ENCODE assay signal across 1 cellular context in the genomic region with DNA sequence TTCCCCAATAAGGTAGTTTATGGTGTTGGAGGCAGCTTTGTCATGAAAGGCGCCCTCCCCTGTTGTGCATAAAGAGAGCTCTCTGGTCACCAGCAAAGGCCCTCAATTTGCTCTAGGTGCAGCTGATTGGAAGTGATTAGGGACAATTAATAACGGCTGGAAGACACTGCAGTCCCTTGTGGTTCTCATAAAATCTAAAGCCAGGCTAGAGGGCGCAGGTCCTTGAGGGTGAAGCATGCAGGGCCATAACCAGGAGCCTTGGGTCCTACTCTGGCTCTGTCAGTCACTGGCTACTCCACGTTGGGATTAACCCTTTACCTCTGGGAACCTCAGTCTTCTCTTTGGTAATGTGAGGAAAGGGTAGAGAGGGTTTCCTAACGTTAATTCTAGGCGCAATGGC.
TF ChIP-seq lines count a peak whose summit lies in the region.

No MANE protein-coding gene starts in this region.

TF ChIP-seq in WTC11, 78 proteins besides CTCF, POLR2A, EP300 and RAD21 (continued from another document):
- TF ChIP-seq, protein P1, sequence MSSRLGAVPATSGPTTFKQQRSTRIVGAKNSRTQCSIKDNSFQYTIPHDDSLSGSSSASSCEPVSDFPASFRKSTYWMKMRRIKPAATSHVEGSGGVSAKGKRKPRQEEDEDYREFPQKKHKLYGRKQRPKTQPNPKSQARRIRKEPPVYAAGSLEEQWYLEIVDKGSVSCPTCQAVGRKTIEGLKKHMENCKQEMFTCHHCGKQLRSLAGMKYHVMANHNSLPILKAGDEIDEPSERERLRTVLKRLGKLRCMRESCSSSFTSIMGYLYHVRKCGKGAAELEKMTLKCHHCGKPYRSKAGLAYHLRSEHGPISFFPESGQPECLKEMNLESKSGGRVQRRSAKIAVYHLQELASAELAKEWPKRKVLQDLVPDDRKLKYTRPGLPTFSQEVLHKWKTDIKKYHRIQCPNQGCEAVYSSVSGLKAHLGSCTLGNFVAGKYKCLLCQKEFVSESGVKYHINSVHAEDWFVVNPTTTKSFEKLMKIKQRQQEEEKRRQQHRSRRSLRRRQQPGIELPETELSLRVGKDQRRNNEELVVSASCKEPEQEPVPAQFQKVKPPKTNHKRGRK (CRISPR knock-in tag; IDR thresholded peaks at IDR 0.05; ENCODE audit: borderline replicate concordance): no peak
- TF ChIP-seq, protein P2, sequence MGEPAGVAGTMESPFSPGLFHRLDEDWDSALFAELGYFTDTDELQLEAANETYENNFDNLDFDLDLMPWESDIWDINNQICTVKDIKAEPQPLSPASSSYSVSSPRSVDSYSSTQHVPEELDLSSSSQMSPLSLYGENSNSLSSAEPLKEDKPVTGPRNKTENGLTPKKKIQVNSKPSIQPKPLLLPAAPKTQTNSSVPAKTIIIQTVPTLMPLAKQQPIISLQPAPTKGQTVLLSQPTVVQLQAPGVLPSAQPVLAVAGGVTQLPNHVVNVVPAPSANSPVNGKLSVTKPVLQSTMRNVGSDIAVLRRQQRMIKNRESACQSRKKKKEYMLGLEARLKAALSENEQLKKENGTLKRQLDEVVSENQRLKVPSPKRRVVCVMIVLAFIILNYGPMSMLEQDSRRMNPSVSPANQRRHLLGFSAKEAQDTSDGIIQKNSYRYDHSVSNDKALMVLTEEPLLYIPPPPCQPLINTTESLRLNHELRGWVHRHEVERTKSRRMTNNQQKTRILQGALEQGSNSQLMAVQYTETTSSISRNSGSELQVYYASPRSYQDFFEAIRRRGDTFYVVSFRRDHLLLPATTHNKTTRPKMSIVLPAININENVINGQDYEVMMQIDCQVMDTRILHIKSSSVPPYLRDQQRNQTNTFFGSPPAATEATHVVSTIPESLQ (CRISPR knock-in tag; IDR thresholded peaks at IDR 0.05): no peak
- no peak for TF ChIP-seq MYBL2 (CRISPR knock-in tag; IDR thresholded peaks at IDR 0.05)
- TF ChIP-seq, protein P3, sequence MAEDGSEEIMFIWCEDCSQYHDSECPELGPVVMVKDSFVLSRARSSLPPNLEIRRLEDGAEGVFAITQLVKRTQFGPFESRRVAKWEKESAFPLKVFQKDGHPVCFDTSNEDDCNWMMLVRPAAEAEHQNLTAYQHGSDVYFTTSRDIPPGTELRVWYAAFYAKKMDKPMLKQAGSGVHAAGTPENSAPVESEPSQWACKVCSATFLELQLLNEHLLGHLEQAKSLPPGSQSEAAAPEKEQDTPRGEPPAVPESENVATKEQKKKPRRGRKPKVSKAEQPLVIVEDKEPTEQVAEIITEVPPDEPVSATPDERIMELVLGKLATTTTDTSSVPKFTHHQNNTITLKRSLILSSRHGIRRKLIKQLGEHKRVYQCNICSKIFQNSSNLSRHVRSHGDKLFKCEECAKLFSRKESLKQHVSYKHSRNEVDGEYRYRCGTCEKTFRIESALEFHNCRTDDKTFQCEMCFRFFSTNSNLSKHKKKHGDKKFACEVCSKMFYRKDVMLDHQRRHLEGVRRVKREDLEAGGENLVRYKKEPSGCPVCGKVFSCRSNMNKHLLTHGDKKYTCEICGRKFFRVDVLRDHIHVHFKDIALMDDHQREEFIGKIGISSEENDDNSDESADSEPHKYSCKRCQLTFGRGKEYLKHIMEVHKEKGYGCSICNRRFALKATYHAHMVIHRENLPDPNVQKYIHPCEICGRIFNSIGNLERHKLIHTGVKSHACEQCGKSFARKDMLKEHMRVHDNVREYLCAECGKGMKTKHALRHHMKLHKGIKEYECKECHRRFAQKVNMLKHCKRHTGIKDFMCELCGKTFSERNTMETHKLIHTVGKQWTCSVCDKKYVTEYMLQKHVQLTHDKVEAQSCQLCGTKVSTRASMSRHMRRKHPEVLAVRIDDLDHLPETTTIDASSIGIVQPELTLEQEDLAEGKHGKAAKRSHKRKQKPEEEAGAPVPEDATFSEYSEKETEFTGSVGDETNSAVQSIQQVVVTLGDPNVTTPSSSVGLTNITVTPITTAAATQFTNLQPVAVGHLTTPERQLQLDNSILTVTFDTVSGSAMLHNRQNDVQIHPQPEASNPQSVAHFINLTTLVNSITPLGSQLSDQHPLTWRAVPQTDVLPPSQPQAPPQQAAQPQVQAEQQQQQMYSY (CRISPR knock-in tag; IDR thresholded peaks at IDR 0.05): no peak
- no peak for TF ChIP-seq SMAD4 (CRISPR knock-in tag; IDR thresholded peaks at IDR 0.05)
- no peak for TF ChIP-seq ZNF232 (CRISPR knock-in tag; IDR thresholded peaks at IDR 0.05)
- TF ChIP-seq ETV6 (CRISPR knock-in tag; IDR thresholded peaks at IDR 0.05): no peak
- TF ChIP-seq HMGA2 (CRISPR knock-in tag; IDR thresholded peaks at IDR 0.05): no peak
- TF ChIP-seq, protein P4, sequence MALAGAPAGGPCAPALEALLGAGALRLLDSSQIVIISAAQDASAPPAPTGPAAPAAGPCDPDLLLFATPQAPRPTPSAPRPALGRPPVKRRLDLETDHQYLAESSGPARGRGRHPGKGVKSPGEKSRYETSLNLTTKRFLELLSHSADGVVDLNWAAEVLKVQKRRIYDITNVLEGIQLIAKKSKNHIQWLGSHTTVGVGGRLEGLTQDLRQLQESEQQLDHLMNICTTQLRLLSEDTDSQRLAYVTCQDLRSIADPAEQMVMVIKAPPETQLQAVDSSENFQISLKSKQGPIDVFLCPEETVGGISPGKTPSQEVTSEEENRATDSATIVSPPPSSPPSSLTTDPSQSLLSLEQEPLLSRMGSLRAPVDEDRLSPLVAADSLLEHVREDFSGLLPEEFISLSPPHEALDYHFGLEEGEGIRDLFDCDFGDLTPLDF (CRISPR knock-in tag; IDR thresholded peaks at IDR 0.05): no peak
- TF ChIP-seq, protein P5, sequence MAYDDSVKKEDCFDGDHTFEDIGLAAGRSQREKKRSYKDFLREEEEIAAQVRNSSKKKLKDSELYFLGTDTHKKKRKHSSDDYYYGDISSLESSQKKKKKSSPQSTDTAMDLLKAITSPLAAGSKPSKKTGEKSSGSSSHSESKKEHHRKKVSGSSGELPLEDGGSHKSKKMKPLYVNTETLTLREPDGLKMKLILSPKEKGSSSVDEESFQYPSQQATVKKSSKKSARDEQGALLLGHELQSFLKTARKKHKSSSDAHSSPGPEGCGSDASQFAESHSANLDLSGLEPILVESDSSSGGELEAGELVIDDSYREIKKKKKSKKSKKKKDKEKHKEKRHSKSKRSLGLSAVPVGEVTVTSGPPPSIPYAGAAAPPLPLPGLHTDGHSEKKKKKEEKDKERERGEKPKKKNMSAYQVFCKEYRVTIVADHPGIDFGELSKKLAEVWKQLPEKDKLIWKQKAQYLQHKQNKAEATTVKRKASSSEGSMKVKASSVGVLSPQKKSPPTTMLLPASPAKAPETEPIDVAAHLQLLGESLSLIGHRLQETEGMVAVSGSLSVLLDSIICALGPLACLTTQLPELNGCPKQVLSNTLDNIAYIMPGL (CRISPR knock-in tag; IDR thresholded peaks at IDR 0.05): no peak
- TF ChIP-seq TEAD1 (CRISPR knock-in tag; IDR thresholded peaks at IDR 0.05): no peak
